ENCODE assay signal across 1 cellular context in the genomic region with DNA sequence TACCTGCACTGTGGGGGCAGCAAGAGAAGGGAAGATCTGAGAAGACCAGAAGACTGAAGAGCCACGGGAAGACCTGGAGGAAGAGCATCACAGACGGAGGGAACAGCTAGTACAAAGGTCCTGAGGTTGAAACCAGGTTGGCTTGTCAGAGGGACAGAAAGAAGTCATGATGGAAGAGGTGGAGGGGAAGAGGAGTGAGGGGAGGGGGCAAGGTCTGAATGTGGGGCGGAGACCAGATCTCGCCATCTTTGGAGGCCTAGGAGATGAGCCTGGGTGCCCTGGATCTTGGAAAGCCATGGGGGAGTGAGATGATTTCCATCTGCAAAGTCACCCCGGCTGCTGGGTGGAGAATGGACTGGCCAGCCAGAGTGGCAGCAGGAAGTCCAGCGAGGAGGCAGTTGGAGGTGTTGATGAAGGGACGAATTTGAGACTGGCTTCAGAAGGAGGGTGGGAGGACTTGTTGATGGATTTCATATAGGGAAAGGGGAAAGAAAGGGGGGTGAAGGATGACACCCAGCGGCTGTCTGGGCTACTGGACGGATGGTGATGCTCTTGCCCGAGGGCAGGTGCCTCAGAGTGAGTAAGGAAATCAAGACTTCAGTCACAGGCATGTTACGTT.
A peak's percentile ranks its signal among the peaks of the same experiment; 100 is the strongest.
TF ChIP-seq lines count a peak whose summit lies in the region.

No MANE protein-coding gene starts in this region.

TF ChIP-seq in HepG2, 621 proteins besides CTCF, POLR2A, EP300 and RAD21 (continued from another document):
- TF ChIP-seq, protein P1, sequence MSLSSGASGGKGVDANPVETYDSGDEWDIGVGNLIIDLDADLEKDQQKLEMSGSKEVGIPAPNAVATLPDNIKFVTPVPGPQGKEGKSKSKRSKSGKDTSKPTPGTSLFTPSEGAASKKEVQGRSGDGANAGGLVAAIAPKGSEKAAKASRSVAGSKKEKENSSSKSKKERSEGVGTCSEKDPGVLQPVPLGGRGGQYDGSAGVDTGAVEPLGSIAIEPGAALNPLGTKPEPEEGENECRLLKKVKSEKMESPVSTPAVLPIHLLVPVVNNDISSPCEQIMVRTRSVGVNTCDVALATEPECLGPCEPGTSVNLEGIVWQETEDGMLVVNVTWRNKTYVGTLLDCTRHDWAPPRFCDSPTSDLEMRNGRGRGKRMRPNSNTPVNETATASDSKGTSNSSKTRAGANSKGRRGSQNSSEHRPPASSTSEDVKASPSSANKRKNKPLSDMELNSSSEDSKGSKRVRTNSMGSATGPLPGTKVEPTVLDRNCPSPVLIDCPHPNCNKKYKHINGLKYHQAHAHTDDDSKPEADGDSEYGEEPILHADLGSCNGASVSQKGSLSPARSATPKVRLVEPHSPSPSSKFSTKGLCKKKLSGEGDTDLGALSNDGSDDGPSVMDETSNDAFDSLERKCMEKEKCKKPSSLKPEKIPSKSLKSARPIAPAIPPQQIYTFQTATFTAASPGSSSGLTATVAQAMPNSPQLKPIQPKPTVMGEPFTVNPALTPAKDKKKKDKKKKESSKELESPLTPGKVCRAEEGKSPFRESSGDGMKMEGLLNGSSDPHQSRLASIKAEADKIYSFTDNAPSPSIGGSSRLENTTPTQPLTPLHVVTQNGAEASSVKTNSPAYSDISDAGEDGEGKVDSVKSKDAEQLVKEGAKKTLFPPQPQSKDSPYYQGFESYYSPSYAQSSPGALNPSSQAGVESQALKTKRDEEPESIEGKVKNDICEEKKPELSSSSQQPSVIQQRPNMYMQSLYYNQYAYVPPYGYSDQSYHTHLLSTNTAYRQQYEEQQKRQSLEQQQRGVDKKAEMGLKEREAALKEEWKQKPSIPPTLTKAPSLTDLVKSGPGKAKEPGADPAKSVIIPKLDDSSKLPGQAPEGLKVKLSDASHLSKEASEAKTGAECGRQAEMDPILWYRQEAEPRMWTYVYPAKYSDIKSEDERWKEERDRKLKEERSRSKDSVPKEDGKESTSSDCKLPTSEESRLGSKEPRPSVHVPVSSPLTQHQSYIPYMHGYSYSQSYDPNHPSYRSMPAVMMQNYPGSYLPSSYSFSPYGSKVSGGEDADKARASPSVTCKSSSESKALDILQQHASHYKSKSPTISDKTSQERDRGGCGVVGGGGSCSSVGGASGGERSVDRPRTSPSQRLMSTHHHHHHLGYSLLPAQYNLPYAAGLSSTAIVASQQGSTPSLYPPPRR (CRISPR knock-in tag; IDR thresholded peaks at IDR 0.05; ENCODE audit: borderline replicate concordance) = no peak
- TF ChIP-seq NR2F1 (CRISPR knock-in tag; IDR thresholded peaks at IDR 0.05) (no peak), SP5 (CRISPR knock-in tag; IDR thresholded peaks at IDR 0.05; ENCODE audit: borderline replicate concordance, low read depth) (no peak), ZSCAN22 (CRISPR knock-in tag; IDR thresholded peaks at IDR 0.05) (no peak), PHF8 (CRISPR knock-in tag; IDR thresholded peaks at IDR 0.05) (no peak), GLI4 (CRISPR knock-in tag; IDR thresholded peaks at IDR 0.05; ENCODE audit: borderline replicate concordance) (no peak), SUZ12 (IDR thresholded peaks at IDR 0.05; ENCODE audit: low read depth, low read length) (no peak), KLF16 (CRISPR knock-in tag; IDR thresholded peaks at IDR 0.05) (no peak), ZNF263 (CRISPR knock-in tag; IDR thresholded peaks at IDR 0.05) (peak; percentile 33; the same call in 1 of the 2 replicates), ZNF451 (CRISPR knock-in tag; IDR thresholded peaks at IDR 0.05) (no peak), KMT2B (CRISPR knock-in tag; IDR thresholded peaks at IDR 0.05) (no peak), FIP1L1 (IDR thresholded peaks at IDR 0.05; ENCODE audit: borderline replicate concordance, insufficient read depth, low read depth, low read length) (no peak), RARA (CRISPR knock-in tag; IDR thresholded peaks at IDR 0.05) (no peak), ZNF12 (CRISPR knock-in tag; IDR thresholded peaks at IDR 0.05) (no peak), ZNF225 (CRISPR knock-in tag; IDR thresholded peaks at IDR 0.05) (no peak), SALL1 (CRISPR knock-in tag; IDR thresholded peaks at IDR 0.05) (peak; percentile 49; the same call in 1 of the 2 replicates)
- TF ChIP-seq, protein P2, sequence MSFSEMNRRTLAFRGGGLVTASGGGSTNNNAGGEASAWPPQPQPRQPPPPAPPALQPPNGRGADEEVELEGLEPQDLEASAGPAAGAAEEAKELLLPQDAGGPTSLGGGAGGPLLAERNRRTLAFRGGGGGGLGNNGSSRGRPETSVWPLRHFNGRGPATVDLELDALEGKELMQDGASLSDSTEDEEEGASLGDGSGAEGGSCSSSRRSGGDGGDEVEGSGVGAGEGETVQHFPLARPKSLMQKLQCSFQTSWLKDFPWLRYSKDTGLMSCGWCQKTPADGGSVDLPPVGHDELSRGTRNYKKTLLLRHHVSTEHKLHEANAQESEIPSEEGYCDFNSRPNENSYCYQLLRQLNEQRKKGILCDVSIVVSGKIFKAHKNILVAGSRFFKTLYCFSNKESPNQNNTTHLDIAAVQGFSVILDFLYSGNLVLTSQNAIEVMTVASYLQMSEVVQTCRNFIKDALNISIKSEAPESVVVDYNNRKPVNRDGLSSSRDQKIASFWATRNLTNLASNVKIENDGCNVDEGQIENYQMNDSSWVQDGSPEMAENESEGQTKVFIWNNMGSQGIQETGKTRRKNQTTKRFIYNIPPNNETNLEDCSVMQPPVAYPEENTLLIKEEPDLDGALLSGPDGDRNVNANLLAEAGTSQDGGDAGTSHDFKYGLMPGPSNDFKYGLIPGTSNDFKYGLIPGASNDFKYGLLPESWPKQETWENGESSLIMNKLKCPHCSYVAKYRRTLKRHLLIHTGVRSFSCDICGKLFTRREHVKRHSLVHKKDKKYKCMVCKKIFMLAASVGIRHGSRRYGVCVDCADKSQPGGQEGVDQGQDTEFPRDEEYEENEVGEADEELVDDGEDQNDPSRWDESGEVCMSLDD (CRISPR knock-in tag; IDR thresholded peaks at IDR 0.05; ENCODE audit: borderline replicate concordance) = no peak
- TF ChIP-seq, protein P3, sequence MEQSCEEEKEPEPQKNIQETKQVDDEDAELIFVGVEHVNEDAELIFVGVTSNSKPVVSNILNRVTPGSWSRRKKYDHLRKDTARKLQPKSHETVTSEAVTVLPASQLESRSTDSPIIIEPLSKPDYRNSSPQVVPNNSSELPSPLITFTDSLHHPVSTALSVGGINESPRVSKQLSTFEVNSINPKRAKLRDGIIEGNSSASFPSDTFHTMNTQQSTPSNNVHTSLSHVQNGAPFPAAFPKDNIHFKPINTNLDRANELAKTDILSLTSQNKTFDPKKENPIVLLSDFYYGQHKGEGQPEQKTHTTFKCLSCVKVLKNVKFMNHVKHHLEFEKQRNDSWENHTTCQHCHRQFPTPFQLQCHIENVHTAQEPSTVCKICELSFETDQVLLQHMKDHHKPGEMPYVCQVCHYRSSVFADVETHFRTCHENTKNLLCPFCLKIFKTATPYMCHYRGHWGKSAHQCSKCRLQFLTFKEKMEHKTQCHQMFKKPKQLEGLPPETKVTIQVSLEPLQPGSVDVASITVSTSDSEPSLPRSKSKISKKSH (CRISPR knock-in tag; IDR thresholded peaks at IDR 0.05; ENCODE audit: borderline replicate concordance) = no peak
- TF ChIP-seq, protein P4, sequence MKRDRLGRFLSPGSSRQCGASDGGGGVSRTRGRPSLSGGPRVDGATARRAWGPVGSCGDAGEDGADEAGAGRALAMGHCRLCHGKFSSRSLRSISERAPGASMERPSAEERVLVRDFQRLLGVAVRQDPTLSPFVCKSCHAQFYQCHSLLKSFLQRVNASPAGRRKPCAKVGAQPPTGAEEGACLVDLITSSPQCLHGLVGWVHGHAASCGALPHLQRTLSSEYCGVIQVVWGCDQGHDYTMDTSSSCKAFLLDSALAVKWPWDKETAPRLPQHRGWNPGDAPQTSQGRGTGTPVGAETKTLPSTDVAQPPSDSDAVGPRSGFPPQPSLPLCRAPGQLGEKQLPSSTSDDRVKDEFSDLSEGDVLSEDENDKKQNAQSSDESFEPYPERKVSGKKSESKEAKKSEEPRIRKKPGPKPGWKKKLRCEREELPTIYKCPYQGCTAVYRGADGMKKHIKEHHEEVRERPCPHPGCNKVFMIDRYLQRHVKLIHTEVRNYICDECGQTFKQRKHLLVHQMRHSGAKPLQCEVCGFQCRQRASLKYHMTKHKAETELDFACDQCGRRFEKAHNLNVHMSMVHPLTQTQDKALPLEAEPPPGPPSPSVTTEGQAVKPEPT (CRISPR knock-in tag; IDR thresholded peaks at IDR 0.05; ENCODE audit: low read depth) = no peak
